ENCODE assay signal across 29 cellular contexts in genomic region chr11:59679347-59679746, GRCh38. TPM values are rescaled to one million over a fixed set of nuclear protein-coding genes. Genes with fewer than 3 reads are reported as not detected.
"Had no signal": no experiment of that assay in that cellular context is flagged by ENCODE, and none has a peak within 500 bp of the region (broad histone marks: within the 10 kb centered on the region; RNA-seq: fewer than 3 reads in every experiment).

No MANE protein-coding gene starts in this region.

- H3K4me3 ChIP-seq: breast epithelium, K562, Peyer's patch had no signal

- ATAC-seq: K562, T-helper 17 cell had no signal

- H3K27ac ChIP-seq: breast epithelium, Peyer's patch, RWPE1 had no signal

- H3K4me1 Mint-ChIP-seq: activated B cell treated with CpG ODN at 0.5 μM for 24 hours; activated CD8-positive, alpha-beta memory T cell treated with anti-CD3 and anti-CD28 coated beads, Interleukin-2, amount 10 ng/mL, durations not matched to agents 7 days and 5 days; activated naive CD4-positive, alpha-beta T cell treated with anti-CD3 and anti-CD28 coated beads, Interleukin-2, amount 50 U/mL, for 24 hours; T-helper 17 cell had no signal

- H3K9me3 Mint-ChIP-seq: activated B cell treated with CpG ODN at 0.5 μM for 24 hours; activated CD4-positive, alpha-beta T cell treated with anti-CD3 and anti-CD28 coated beads, Interleukin-2, amount 10 ng/mL, durations not matched to agents 24 days and 14 days; activated naive CD4-positive, alpha-beta T cell treated with anti-CD3 and anti-CD28 coated beads, Interleukin-2, amount 50 U/mL, for 24 hours; activated T-cell treated with anti-CD3 and anti-CD28 coated beads, Interleukin-2, amount 50 U/mL, for 24 hours; activated T-helper 1 cell treated with anti-CD3 and anti-CD28 coated beads, Interleukin-12 subunit alpha, Interleukin-12 subunit beta, Interleukin-2, Interleukin-4 antibody, amounts not matched to agents 30 ng/mL and 10 ng/mL and 1 ng/mL, durations not matched to agents 14 hours and 24 hours and 36 hours had no signal

- H3K4me3 Mint-ChIP-seq: activated B cell treated with CpG ODN at 0.5 μM for 24 hours; activated CD4-positive, alpha-beta T cell treated with anti-CD3 and anti-CD28 coated beads, Interleukin-2, amount 10 ng/mL, durations not matched to agents 24 days and 14 days; activated CD8-positive, alpha-beta memory T cell treated with anti-CD3 and anti-CD28 coated beads, Interleukin-2, amount 10 ng/mL, durations not matched to agents 7 days and 5 days; activated naive CD4-positive, alpha-beta T cell treated with anti-CD3 and anti-CD28 coated beads, Interleukin-2, amount 50 U/mL, for 24 hours; activated T-cell treated with anti-CD3 and anti-CD28 coated beads, Interleukin-2, amount 50 U/mL, for 24 hours; activated T-helper 1 cell treated with anti-CD3 and anti-CD28 coated beads, Interleukin-12 subunit alpha, Interleukin-12 subunit beta, Interleukin-2, Interleukin-4 antibody, amounts not matched to agents 30 ng/mL and 10 ng/mL and 1 ng/mL, durations not matched to agents 14 hours and 24 hours and 36 hours; T-helper 17 cell had no signal

- H3K36me3 ChIP-seq: breast epithelium, Peyer's patch had no signal

- H3K27ac Mint-ChIP-seq: activated B cell treated with CpG ODN at 0.5 μM for 24 hours; activated CD4-positive, alpha-beta T cell treated with anti-CD3 and anti-CD28 coated beads, Interleukin-2, amount 10 ng/mL, durations not matched to agents 24 days and 14 days; activated CD8-positive, alpha-beta memory T cell treated with anti-CD3 and anti-CD28 coated beads, Interleukin-2, amount 10 ng/mL, durations not matched to agents 7 days and 5 days; activated naive CD4-positive, alpha-beta T cell treated with anti-CD3 and anti-CD28 coated beads, Interleukin-2, amount 50 U/mL, for 24 hours; activated T-cell treated with anti-CD3 and anti-CD28 coated beads, Interleukin-2, amount 50 U/mL, for 24 hours; activated T-helper 1 cell treated with anti-CD3 and anti-CD28 coated beads, Interleukin-12 subunit alpha, Interleukin-12 subunit beta, Interleukin-2, Interleukin-4 antibody, amounts not matched to agents 30 ng/mL and 10 ng/mL and 1 ng/mL, durations not matched to agents 14 hours and 24 hours and 36 hours; T-helper 17 cell had no signal

- H3K27me3 ChIP-seq: breast epithelium, Peyer's patch had no signal

- H3K4me1 ChIP-seq: breast epithelium, Peyer's patch had no signal

- H3K36me3 Mint-ChIP-seq: activated CD8-positive, alpha-beta memory T cell treated with anti-CD3 and anti-CD28 coated beads, Interleukin-2, amount 10 ng/mL, durations not matched to agents 7 days and 5 days; activated naive CD4-positive, alpha-beta T cell treated with anti-CD3 and anti-CD28 coated beads, Interleukin-2, amount 50 U/mL, for 24 hours had no signal

- H3K9me3 ChIP-seq: breast epithelium, Peyer's patch had no signal

- DNase-seq: activated B cell treated with CpG ODN at 0.5 μM for 24 hours; activated CD4-positive, alpha-beta T cell treated with anti-CD3 and anti-CD28 coated beads for 1 hour; activated CD4-positive, alpha-beta T cell treated with anti-CD3 and anti-CD28 coated beads, Interleukin-2, amount 10 ng/mL, durations not matched to agents 24 days and 14 days; activated CD4-positive, alpha-beta T cell treated with anti-CD3 and anti-CD28 coated beads, Interleukin-2, amount 50 U/mL, for 48 hours; activated CD8-positive, alpha-beta memory T cell treated with anti-CD3 and anti-CD28 coated beads, Interleukin-2, amount 10 ng/mL, durations not matched to agents 7 days and 5 days; activated naive CD4-positive, alpha-beta T cell; activated T-cell treated with anti-CD3 and anti-CD28 coated beads, Interleukin-2, amount 50 U/mL, for 24 hours; aorta; caudate nucleus; Kasumi-1; NCI-H1092; NCI-H1417; NCI-H1930; NCI-H2171; NCI-H226; NCI-H526; NCI-H774; NK-92 treated with Interleukin-12 subunit alpha and Interleukin-12 subunit beta, amount 100 ng/mL, for 24 hours; Peyer's patch; SHP77 treated with DMSO at 0.1 percent for 48 hours; T-helper 17 cell; T-helper 9 cell had no signal

RNA-seq across cellular contexts. Expression of gene OR10V1, which starts 34.3 kb away (rescaled TPM):
- total RNA-seq: activated B cell treated with CpG ODN at 0.5 μM for 24 hours; activated CD4-positive, alpha-beta T cell treated with anti-CD3 and anti-CD28 coated beads, Interleukin-2, amount 10 ng/mL, durations not matched to agents 24 days and 14 days; activated CD8-positive, alpha-beta memory T cell treated with anti-CD3 and anti-CD28 coated beads, Interleukin-2, amount 10 ng/mL, durations not matched to agents 7 days and 5 days; activated T-helper 1 cell treated with anti-CD3 and anti-CD28 coated beads, Interleukin-12 subunit alpha, Interleukin-12 subunit beta, Interleukin-2, Interleukin-4 antibody, amounts not matched to agents 30 ng/mL and 10 ng/mL and 1 ng/mL, durations not matched to agents 14 hours and 24 hours and 36 hours; aorta; breast epithelium; chondrocyte; K562; NCI-H460; Peyer's patch; T-helper 17 cell had no signal
- polyA plus RNA-seq: aorta, K562 had no signal
